Comparison of ENCODE assay signal across 19 cellular contexts in the genomic region with DNA sequence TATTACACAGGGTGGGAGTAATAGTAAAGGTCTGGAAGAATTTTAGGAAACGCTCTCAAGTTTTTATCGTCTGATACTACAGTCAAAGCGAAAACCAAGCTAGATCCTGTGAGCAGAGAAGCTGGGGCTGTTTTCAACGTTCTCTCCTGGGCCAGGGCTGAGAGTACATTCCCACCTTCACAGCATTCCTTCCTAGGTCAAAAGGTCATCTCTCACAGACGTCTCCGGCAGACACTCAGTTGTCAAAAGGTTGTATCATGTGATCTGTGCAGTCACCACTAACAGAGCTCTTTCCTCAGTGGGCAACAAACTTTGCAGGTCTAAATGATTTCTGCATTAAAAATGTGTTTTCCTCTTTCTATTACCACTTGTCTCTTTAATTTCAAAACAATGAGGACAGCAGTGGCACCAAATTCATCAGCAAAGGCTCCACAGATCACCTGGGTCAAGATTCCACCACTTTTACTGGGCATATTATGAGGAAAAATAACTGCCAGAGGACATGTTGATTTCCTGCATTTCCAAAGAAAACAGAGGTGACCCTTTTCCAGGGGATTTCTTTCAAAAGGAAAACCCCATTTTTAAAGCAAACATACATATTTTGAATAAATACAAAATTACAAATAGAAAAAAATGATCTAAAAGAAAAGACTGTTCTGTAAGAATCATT. TPM values are rescaled to one million over a fixed set of nuclear protein-coding genes. Genes with fewer than 3 reads are reported as not detected.
A peak's percentile ranks its signal among the peaks of the same experiment; 100 is the strongest.
DNase-seq lines count a peak whose midpoint lies in the region; ATAC-seq, FAIRE-seq and TF ChIP-seq lines count a peak whose summit lies in the region.
"Had no signal": no experiment of that assay in that cellular context is flagged by ENCODE, and none has a peak within 500 bp of the region (broad histone marks: within the 10 kb centered on the region; RNA-seq: fewer than 3 reads in every experiment).

No MANE protein-coding gene starts in this region.

- intact Hi-C loops in stomach (cut with DNase I; ENCODE audit: low total_unique reads) = no loop called here
- intact Hi-C loops in colonic mucosa (cut with DNase I) = no loop called here

- TF ChIP-seq POLR2A in stomach (IDR thresholded peaks at IDR 0.05) = no peak

- H3K4me3 Mint-ChIP-seq in endodermal cell = no peak overlapping the region
- H3K4me3 Mint-ChIP-seq: activated CD4-positive, alpha-beta memory T cell treated with anti-CD3 and anti-CD28 coated beads, Interleukin-2, amount 10 ng/mL, durations not matched to agents 7 days and 5 days had no signal

- WGBS in endodermal cell (ENCODE audit: insufficient coverage in 1 of 2, insufficient read length in 1 of 2), 2 experiments = 22 to 46% methylated on average over 2 to 6 of the region's 6 CpGs
- 64 to 76% (median 66%) methylated on average over 6 of the region's 6 CpGs for WGBS in stomach, 5 donors

- no peak for TF ChIP-seq EP300 in stomach (IDR thresholded peaks at IDR 0.05)

- H3K9me3 ChIP-seq in endodermal cell (ENCODE audit: control insufficient read depth, low read length) = no peaks in the 10 kb centered on the region
- H3K9me3 ChIP-seq in stomach = no peaks in the 10 kb centered on the region
- no peaks in the 10 kb centered on the region for H3K9me3 ChIP-seq in colonic mucosa
- H3K9me3 ChIP-seq: mucosa of descending colon, suprapubic skin had no signal

- ATAC-seq in GM18907 (IDR thresholded peaks at IDR 0.05; ENCODE audit: unreplicated experiment) = no peak
- ATAC-seq: mucosa of descending colon had no signal

- H3K27ac ChIP-seq in endodermal cell (ENCODE audit: low read depth, low read length) (peak overlapping the region; percentile 84), stomach (peak overlapping the region in 3 of 5 donors; percentile 0 to 77 (median 70)), colonic mucosa (no peak overlapping the region)
- H3K27ac ChIP-seq: suprapubic skin had no signal

- H3K4me1 ChIP-seq in endodermal cell (ENCODE audit: control insufficient read depth, insufficient read depth, low read length) = peaks cover 7% of the 10 kb centered on the region
- H3K4me1 ChIP-seq in stomach = peaks cover 4 to 43% (median 28%) of the 10 kb centered on the region in 4 donors
- no peaks in the 10 kb centered on the region for H3K4me1 ChIP-seq in colonic mucosa

- H3K4me1 Mint-ChIP-seq in endodermal cell = peaks cover 33% of the 10 kb centered on the region
- H3K4me1 Mint-ChIP-seq: activated CD4-positive, alpha-beta memory T cell treated with anti-CD3 and anti-CD28 coated beads, Interleukin-2, amount 10 ng/mL, durations not matched to agents 7 days and 5 days had no signal

- no peaks in the 10 kb centered on the region for H3K36me3 Mint-ChIP-seq in endodermal cell (ENCODE audit: low read depth)

- H3K27me3 Mint-ChIP-seq in endodermal cell (ENCODE audit: insufficient read depth) = no peaks in the 10 kb centered on the region
- H3K27me3 Mint-ChIP-seq: activated CD4-positive, alpha-beta memory T cell treated with anti-CD3 and anti-CD28 coated beads, Interleukin-2, amount 10 ng/mL, durations not matched to agents 7 days and 5 days had no signal

- no peak for TF ChIP-seq CTCF in endodermal cell (conservative IDR thresholded peaks at IDR 0.05)
- TF ChIP-seq CTCF in stomach (IDR thresholded peaks at IDR 0.05) = no peak
- TF ChIP-seq CTCF in colonic mucosa (IDR thresholded peaks at IDR 0.05) = no peak

- no peaks in the 10 kb centered on the region for H3K9me3 Mint-ChIP-seq in endodermal cell
- H3K9me3 Mint-ChIP-seq: activated CD4-positive, alpha-beta memory T cell treated with anti-CD3 and anti-CD28 coated beads, Interleukin-2, amount 10 ng/mL, durations not matched to agents 7 days and 5 days had no signal

- no peak overlapping the region for H3K27ac Mint-ChIP-seq in endodermal cell
- H3K27ac Mint-ChIP-seq: activated CD4-positive, alpha-beta memory T cell treated with anti-CD3 and anti-CD28 coated beads, Interleukin-2, amount 10 ng/mL, durations not matched to agents 7 days and 5 days had no signal

- FAIRE-seq in RCC 7860 (lab: Jason Lieb, UNC) = no peak
- FAIRE-seq: TTC549 had no signal

- no peaks in the 10 kb centered on the region for H3K27me3 ChIP-seq in endodermal cell (ENCODE audit: control insufficient read depth, insufficient read depth, low read length, poor library complexity, severe bottlenecking)
- no peaks in the 10 kb centered on the region for H3K27me3 ChIP-seq in stomach
- no peaks in the 10 kb centered on the region for H3K27me3 ChIP-seq in colonic mucosa
- H3K27me3 ChIP-seq: suprapubic skin had no signal

- H3K4me3 ChIP-seq in endodermal cell (ENCODE audit: low read length) = peak overlapping the region; percentile 61
- no peak overlapping the region for H3K4me3 ChIP-seq in stomach
- no peak overlapping the region for H3K4me3 ChIP-seq in colonic mucosa
- H3K4me3 ChIP-seq: mucosa of descending colon, skin epidermis, suprapubic skin had no signal

- no peaks in the 10 kb centered on the region for H3K36me3 ChIP-seq in endodermal cell (ENCODE audit: control insufficient read depth, insufficient read depth, low read length)
- H3K36me3 ChIP-seq in stomach = peaks cover 0 to 8% (median 0%) of the 10 kb centered on the region in 4 donors
- no peaks in the 10 kb centered on the region for H3K36me3 ChIP-seq in colonic mucosa
- H3K36me3 ChIP-seq: suprapubic skin had no signal

- peak; percentile 10 for DNase-seq in RCC 7860 (ENCODE audit: low spot score)
- peak; percentile 68 for DNase-seq in endodermal cell
- DNase-seq in lung microvascular endothelial cell (ENCODE audit: low read depth in 2 of 2) = peak; percentile 38 to 74
- DNase-seq in stomach = no peak
- DNase-seq in NCI-H1417 treated with DMSO at 0.1 percent for 48 hours (lab: John Stamatoyannopoulos, UW) = no peak
- DNase-seq in colonic mucosa = no peak
- DNase-seq in NCI-H2171 treated with DMSO at 0.1 percent for 48 hours (lab: John Stamatoyannopoulos, UW) = no peak
- DNase-seq: activated CD4-positive, alpha-beta memory T cell treated with anti-CD3 and anti-CD28 coated beads, Interleukin-2, amount 10 ng/mL, durations not matched to agents 7 days and 5 days; activated gamma-delta T cell; central memory CD4-positive, alpha-beta T cell; erythroblast; KBM-7; mucosa of descending colon; NCI-H1436; NCI-H524 treated with DMSO at 0.1 percent for 48 hours had no signal

- H3K9ac ChIP-seq in endodermal cell (ENCODE audit: extremely low read depth, low read length, poor library complexity, severe bottlenecking) (no peak overlapping the region), colonic mucosa (ENCODE audit: low read depth in 2 of 2, low read length in 2 of 2) (no peak overlapping the region)

RNA-seq across cellular contexts. Expression of a gene that starts 41.9 kb away (rescaled TPM):
- total RNA-seq in endodermal cell = 1 to 10 TPM; 7.1 to 9.7 TPM
- 143 TPM for polyA plus RNA-seq in endodermal cell (2013, experiment 1 of 2)
- polyA plus RNA-seq in endodermal cell (2013, experiment 2 of 2) = 119 TPM
- 16.6 and 17.3 TPM in 2 replicates for total RNA-seq in lung microvascular endothelial cell
- 10 to 100 TPM in 4 of 5 donors, 1 to 10 TPM in 1; 9.6 to 77.7 (median 46.1) TPM for total RNA-seq in stomach
- polyA plus RNA-seq in stomach = 10 to 100 TPM in 1 of 3 donors, 1 to 10 TPM in 2; 3.9 to 12.4 (median 9.2) TPM
- 1 to 10 TPM; 1.7 to 7.6 TPM for total RNA-seq in colonic mucosa
- total RNA-seq: activated CD4-positive, alpha-beta memory T cell treated with anti-CD3 and anti-CD28 coated beads, Interleukin-2, amount 10 ng/mL, durations not matched to agents 7 days and 5 days had no signal

Comparison
In these comparisons a context has a peak if more than half of its experiments do, and no peak if none do; other contexts are left out.
1. DNase-seq: peak in RCC 7860 (single experiment), endodermal cell (single experiment) and lung microvascular endothelial cell (2 of 2); none in stomach (single experiment), NCI-H1417 treated with DMSO at 0.1 percent for 48 hours (single experiment), colonic mucosa (single experiment) and NCI-H2171 treated with DMSO at 0.1 percent for 48 hours (single experiment).